In genomic region chr15:77762747-77763146, GRCh38 we compare ENCODE assay signal across 8 cellular contexts.
"Had no signal": no experiment of that assay in that cellular context is flagged by ENCODE, and none has a peak within 500 bp of the region (broad histone marks: within the 10 kb centered on the region; RNA-seq: fewer than 3 reads in every experiment).

No MANE protein-coding gene starts in this region.

- H3K4me3 ChIP-seq: GM12878 had no signal

- ATAC-seq: GM12878 had no signal

- FAIRE-seq: G401.6, GM12878, GM12891, GM12892, GM18507, GM19239 had no signal

- DNase-seq: GDM1, GF-D8 had no signal
